In genomic region chr13:29548722-29549446, GRCh38 we compare ENCODE assay signal across 16 cellular contexts. TPM values are rescaled to one million over a fixed set of nuclear protein-coding genes. Genes with fewer than 3 reads are reported as not detected.
DNase-seq lines count a peak whose midpoint lies in the region; ATAC-seq, FAIRE-seq and TF ChIP-seq lines count a peak whose summit lies in the region.
"Had no signal": no experiment of that assay in that cellular context is flagged by ENCODE, and none has a peak within 500 bp of the region (broad histone marks: within the 10 kb centered on the region; RNA-seq: fewer than 3 reads in every experiment).

No MANE protein-coding gene starts in this region.

- H3K9me3 ChIP-seq in SJSA1 (replicated peaks) (no peaks in the 10 kb centered on the region), pancreas (no peaks in the 10 kb centered on the region)
- H3K9me3 ChIP-seq: BLaER1 treated with 17β-estradiol and CSF1 and Interleukin-3, amounts not matched to agents 10 nM and 100 nM; breast epithelium; SK-N-SH had no signal

- DNase-seq in EH (ENCODE audit: low read depth) (peak; percentile 72), SJSA1 (ENCODE audit: low read depth in 1 of 2, low spot score in 2 of 2) (peak in 1 of 2 experiments; percentile 7), fibroblast of villous mesenchyme (ENCODE audit: low read depth) (peak; percentile 41), pancreas (peak in 3 of 6 donors; percentile 57 to 74 (median 58)), NCI-H226 (no peak), GM12892 (ENCODE audit: insufficient read length) (no peak)
- DNase-seq: activated CD4-positive, CD25-positive, alpha-beta regulatory T cell treated with anti-CD3 and anti-CD28 coated beads, Interleukin-2, amount 50 U/mL, for 72 hours; NCI-H524 treated with DMSO at 0.1 percent for 48 hours; nucleus accumbens; SK-N-SH; stimulated activated CD4-positive, alpha-beta T cell treated with anti-CD3 and anti-CD28 coated beads, Interleukin-1b, Interleukin-23, amount 100 ng/mL, for 48 hours had no signal

- WGBS in pancreas, 2 donors: 42 to 44% methylated on average over 16 of the region's 16 CpGs

- TF ChIP-seq CTCF in fibroblast of villous mesenchyme (IDR thresholded peaks at IDR 0.05; ENCODE audit: insufficient read depth, low read depth, low read length) (no peak), pancreas (IDR thresholded peaks at IDR 0.05) (no peak)

- H3K36me3 ChIP-seq in SJSA1 (peaks cover 74% of the 10 kb centered on the region), pancreas (no peaks in the 10 kb centered on the region)
- H3K36me3 ChIP-seq: breast epithelium had no signal

- no peak overlapping the region for H3K4me3 ChIP-seq in SJSA1
- no peak overlapping the region for H3K4me3 ChIP-seq in fibroblast of villous mesenchyme (ENCODE audit: low read depth, low read length)
- H3K4me3 ChIP-seq in pancreas: peak overlapping the region in 2 of 4 donors; percentile 1 to 17
- H3K4me3 ChIP-seq: BLaER1 treated with 17β-estradiol and CSF1 and Interleukin-3, amounts not matched to agents 10 nM and 100 nM; breast epithelium had no signal

- H3K27ac ChIP-seq in SJSA1: peak overlapping the region; percentile 44
- H3K27ac ChIP-seq in pancreas: peak overlapping the region; percentile 67 to 77 (median 76)
- H3K27ac ChIP-seq: BLaER1 treated with 17β-estradiol and CSF1 and Interleukin-3, amounts not matched to agents 10 nM and 100 nM; breast epithelium had no signal

- ATAC-seq in pancreas (peak; percentile 93 to 96 (median 94)), HG03175 (IDR thresholded peaks at IDR 0.05; ENCODE audit: unreplicated experiment) (no peak), GM19328 (IDR thresholded peaks at IDR 0.05; ENCODE audit: unreplicated experiment) (no peak)
- ATAC-seq: stimulated activated effector memory CD8-positive, alpha-beta T cell treated with anti-CD3 and anti-CD28 coated beads, Interleukin-12 subunit alpha, Interleukin-12 subunit beta, amount 100 ng/mL, for 72 hours had no signal

- intact Hi-C loops in pancreas (cut with DNase I): no loop called here

- H3K27me3 ChIP-seq in SJSA1 (replicated peaks) (no peaks in the 10 kb centered on the region), pancreas (no peaks in the 10 kb centered on the region)
- H3K27me3 ChIP-seq: BLaER1 treated with 17β-estradiol and CSF1 and Interleukin-3, amounts not matched to agents 10 nM and 100 nM; breast epithelium had no signal

- no peak for TF ChIP-seq POLR2A in GM12892 (IDR thresholded peaks at IDR 0.05; ENCODE audit: low read depth, low read length)

- H3K4me1 ChIP-seq in SJSA1 (replicated peaks) (peaks cover 21% of the 10 kb centered on the region), pancreas (peaks cover 13 to 18% (median 17%) of the 10 kb centered on the region in 3 donors)
- H3K4me1 ChIP-seq: breast epithelium had no signal

- FAIRE-seq in pancreas (lab: Jason Lieb, UNC) (no peak), GM12892 (lab: Jason Lieb, UNC) (no peak)

RNA-seq across cellular contexts. Expression of gene SLC7A1, which starts 46.6 kb away (rescaled TPM):
- total RNA-seq in SJSA1 (2014; rRNA removed; shearing (Covaris generic)): 27.3 and 39.8 TPM in 2 replicates
- total RNA-seq in fibroblast of villous mesenchyme: 27.7 and 28.1 TPM in 2 replicates
- total RNA-seq in pancreas: 100 to 1,000 TPM in 1 of 6 donors, 10 to 100 TPM in 5; 28.9 to 143 (median 35.0) TPM
- 10 to 100 TPM in 1 of 2 donors, 1 to 10 TPM in 1; 5.2 to 10.4 TPM for polyA plus RNA-seq in pancreas
- 13.4 TPM for polyA plus RNA-seq in GM12892 (2012; ENCODE audit: missing spikeins)

Comparison
In these comparisons a context has a peak if more than half of its experiments do, and no peak if none do; other contexts are left out.
1. DNase-seq: peak in EH (single experiment) and fibroblast of villous mesenchyme (single experiment); none in NCI-H226 (single experiment) and GM12892 (single experiment).
2. ATAC-seq: peak in pancreas (4 of 4); none in HG03175 (single experiment) and GM19328 (single experiment).